Comparison of ENCODE assay signal across 14 cellular contexts in genomic region chr1:82152356-82153281, GRCh38.
A peak's percentile ranks its signal among the peaks of the same experiment; 100 is the strongest.
DNase-seq lines count a peak whose midpoint lies in the region; ATAC-seq and TF ChIP-seq lines count a peak whose summit lies in the region.
"Had no signal": no experiment of that assay in that cellular context is flagged by ENCODE, and none has a peak within 500 bp of the region (broad histone marks: within the 10 kb centered on the region; RNA-seq: fewer than 3 reads in every experiment).

No MANE protein-coding gene starts in this region.

- TF ChIP-seq CTCF in activated CD8-positive, alpha-beta T cell treated with anti-CD3 and anti-CD28 coated beads for 36 hours (IDR thresholded peaks at IDR 0.05): no peak
- TF ChIP-seq CTCF in spleen (IDR thresholded peaks at IDR 0.05 in 8 of 11, conservative IDR thresholded peaks at IDR 0.05 in 3 of 11): no peak

- CTCF ChIA-PET in activated CD8-positive, alpha-beta T cell treated with anti-CD3 and anti-CD28 coated beads for 36 hours (lab: Charles Lee): no interaction called here
- CTCF ChIA-PET in activated CD8-positive, alpha-beta T cell treated with anti-CD3 and anti-CD28 coated beads, Interleukin-2, amount 10 ng/mL, durations not matched to agents 7 days and 5 days (lab: Charles Lee): no interaction called here

- WGBS in spleen, 5 donors: 27 to 45% (median 41%) methylated on average over 5 of the region's 5 CpGs

- peak overlapping the region in 5 of 8 donors; percentile 9 to 47 (median 33) for H3K27ac ChIP-seq in spleen
- H3K27ac ChIP-seq: neutrophil had no signal

- no peak overlapping the region for H3K4me3 ChIP-seq in spleen

- no peak overlapping the region for H3K4me3 Mint-ChIP-seq in activated CD8-positive, alpha-beta T cell treated with anti-CD3 and anti-CD28 coated beads for 36 hours
- no peak overlapping the region for H3K4me3 Mint-ChIP-seq in activated CD8-positive, alpha-beta T cell treated with anti-CD3 and anti-CD28 coated beads, Interleukin-2, amount 10 ng/mL, durations not matched to agents 7 days and 5 days
- no peak overlapping the region for H3K4me3 Mint-ChIP-seq in activated T-cell treated with anti-CD3 and anti-CD28 coated beads, Interleukin-2, amount 50 U/mL, for 24 hours
- H3K4me3 Mint-ChIP-seq: WTC11 had no signal

- peaks cover 3% of the 10 kb centered on the region for H3K27me3 Mint-ChIP-seq in activated CD8-positive, alpha-beta T cell treated with anti-CD3 and anti-CD28 coated beads for 36 hours
- H3K27me3 Mint-ChIP-seq in activated CD8-positive, alpha-beta T cell treated with anti-CD3 and anti-CD28 coated beads, Interleukin-2, amount 10 ng/mL, durations not matched to agents 7 days and 5 days (ENCODE audit: low read depth): no peaks in the 10 kb centered on the region
- H3K27me3 Mint-ChIP-seq in activated T-cell treated with anti-CD3 and anti-CD28 coated beads, Interleukin-2, amount 50 U/mL, for 24 hours: no peaks in the 10 kb centered on the region

- no peaks in the 10 kb centered on the region for H3K9me3 Mint-ChIP-seq in activated CD8-positive, alpha-beta T cell treated with anti-CD3 and anti-CD28 coated beads for 36 hours
- H3K9me3 Mint-ChIP-seq in activated CD8-positive, alpha-beta T cell treated with anti-CD3 and anti-CD28 coated beads, Interleukin-2, amount 10 ng/mL, durations not matched to agents 7 days and 5 days (ENCODE audit: insufficient read depth): peaks cover 4% of the 10 kb centered on the region
- H3K9me3 Mint-ChIP-seq in activated T-cell treated with anti-CD3 and anti-CD28 coated beads, Interleukin-2, amount 50 U/mL, for 24 hours: no peaks in the 10 kb centered on the region
- H3K9me3 Mint-ChIP-seq: WTC11 had no signal

- H3K4me1 Mint-ChIP-seq in activated CD8-positive, alpha-beta T cell treated with anti-CD3 and anti-CD28 coated beads for 36 hours (ENCODE audit: low read depth): peaks cover 7% of the 10 kb centered on the region
- H3K4me1 Mint-ChIP-seq in activated CD8-positive, alpha-beta T cell treated with anti-CD3 and anti-CD28 coated beads, Interleukin-2, amount 10 ng/mL, durations not matched to agents 7 days and 5 days (ENCODE audit: low read depth): peaks cover 13% of the 10 kb centered on the region
- H3K4me1 Mint-ChIP-seq in activated T-cell treated with anti-CD3 and anti-CD28 coated beads, Interleukin-2, amount 50 U/mL, for 24 hours (ENCODE audit: low read depth): peaks cover 1% of the 10 kb centered on the region

- no peaks in the 10 kb centered on the region for H3K4me1 ChIP-seq in spleen

- H3K9me3 ChIP-seq in spleen: no peaks in the 10 kb centered on the region
- H3K9me3 ChIP-seq: neutrophil had no signal

- TF ChIP-seq POLR2A in spleen (IDR thresholded peaks at IDR 0.05): no peak

- no peak for DNase-seq in activated CD8-positive, alpha-beta T cell treated with anti-CD3 and anti-CD28 coated beads for 36 hours
- DNase-seq in activated CD8-positive, alpha-beta T cell treated with anti-CD3 and anti-CD28 coated beads, Interleukin-2, amount 10 ng/mL, durations not matched to agents 7 days and 5 days: no peak
- DNase-seq in NCI-H2171 treated with DMSO at 0.1 percent for 48 hours (lab: John Stamatoyannopoulos, UW) (peak; percentile 89), spleen (no peak), EL (no peak)
- DNase-seq in activated T-cell treated with anti-CD3 and anti-CD28 coated beads, Interleukin-2, amount 50 U/mL, for 24 hours: no peak
- DNase-seq in stimulated activated naive CD4-positive, alpha-beta T cell treated with Interleukin-2 at 50 U/mL for 16 hours (lab: John Stamatoyannopoulos, UW): no peak
- DNase-seq: activated naive CD4-positive, alpha-beta T cell treated with Interleukin-2 at 50 U/mL for 16 hours; cerebellar nuclear complex; NCI-H1930; stimulated activated CD4-positive, alpha-beta T cell treated with anti-CD3 and anti-CD28 coated beads, Interleukin-2, amount 100 ng/mL, for 24 hours had no signal

- H3K36me3 Mint-ChIP-seq in activated CD8-positive, alpha-beta T cell treated with anti-CD3 and anti-CD28 coated beads for 36 hours (ENCODE audit: low read depth): no peaks in the 10 kb centered on the region
- no peaks in the 10 kb centered on the region for H3K36me3 Mint-ChIP-seq in activated CD8-positive, alpha-beta T cell treated with anti-CD3 and anti-CD28 coated beads, Interleukin-2, amount 10 ng/mL, durations not matched to agents 7 days and 5 days (ENCODE audit: low read depth)
- H3K36me3 Mint-ChIP-seq in activated T-cell treated with anti-CD3 and anti-CD28 coated beads, Interleukin-2, amount 50 U/mL, for 24 hours (ENCODE audit: low read depth): no peaks in the 10 kb centered on the region
- H3K36me3 Mint-ChIP-seq: WTC11 had no signal

- ATAC-seq in activated CD8-positive, alpha-beta T cell treated with anti-CD3 and anti-CD28 coated beads for 36 hours: peak; percentile 49
- no peak for ATAC-seq in activated CD8-positive, alpha-beta T cell treated with anti-CD3 and anti-CD28 coated beads, Interleukin-2, amount 10 ng/mL, durations not matched to agents 7 days and 5 days
- ATAC-seq in HG02798 (IDR thresholded peaks at IDR 0.05; ENCODE audit: poor library complexity, unreplicated experiment): peak; percentile 75
- ATAC-seq: WTC11 had no signal

- intact Hi-C loops in activated CD8-positive, alpha-beta T cell treated with anti-CD3 and anti-CD28 coated beads for 36 hours (cut with micrococcal nuclease): no loop called here
- intact Hi-C loops in spleen (cut with DNase I; ENCODE audit: low total_unique reads): no loop called here

- H3K36me3 ChIP-seq in spleen: no peaks in the 10 kb centered on the region
- H3K36me3 ChIP-seq: neutrophil had no signal

- POLR2A ChIA-PET in activated CD8-positive, alpha-beta T cell treated with anti-CD3 and anti-CD28 coated beads for 36 hours (lab: Charles Lee): interaction anchor here (0.7 kb wide), 1 partner anchor 179 kb away, joined by 4 read pairs; no protein-coding TSS in a partner anchor
- POLR2A ChIA-PET in activated CD8-positive, alpha-beta T cell treated with anti-CD3 and anti-CD28 coated beads, Interleukin-2, amount 10 ng/mL, durations not matched to agents 7 days and 5 days (lab: Charles Lee): no interaction called here

- H3K27ac Mint-ChIP-seq in activated CD8-positive, alpha-beta T cell treated with anti-CD3 and anti-CD28 coated beads for 36 hours: peak overlapping the region; percentile 27
- no peak overlapping the region for H3K27ac Mint-ChIP-seq in activated CD8-positive, alpha-beta T cell treated with anti-CD3 and anti-CD28 coated beads, Interleukin-2, amount 10 ng/mL, durations not matched to agents 7 days and 5 days
- no peak overlapping the region for H3K27ac Mint-ChIP-seq in activated T-cell treated with anti-CD3 and anti-CD28 coated beads, Interleukin-2, amount 50 U/mL, for 24 hours
- H3K27ac Mint-ChIP-seq: WTC11 had no signal

- H3K27me3 ChIP-seq in spleen (replicated peaks in 1 of 7): no peaks in the 10 kb centered on the region
- H3K27me3 ChIP-seq: neutrophil had no signal
